Comparison of ENCODE assay signal across 11 cellular contexts in genomic region chr3:71476950-71477349, GRCh38.
"Had no signal": no experiment of that assay in that cellular context is flagged by ENCODE, and none has a peak within 500 bp of the region (broad histone marks: within the 10 kb centered on the region; RNA-seq: fewer than 3 reads in every experiment).

No MANE protein-coding gene starts in this region.

- H3K27ac ChIP-seq: epithelial cell of prostate, parathyroid adenoma, thyroid gland had no signal

- H3K27ac Mint-ChIP-seq: activated naive CD8-positive, alpha-beta T cell treated with anti-CD3 and anti-CD28 coated beads, Interleukin-2, amount 10 ng/mL, durations not matched to agents 7 days and 5 days; dendritic cell treated with granulocyte-macrophage colony-stimulating factor and Interleukin-4, amounts not matched to agents 40 ng/mL and 50 ng/mL, for 4 days had no signal

- ATAC-seq: activated CD4-positive, CD25-positive, alpha-beta regulatory T cell treated with anti-CD3 and anti-CD28 coated beads, Interleukin-2, amount 50 U/mL, for 24 hours; left lobe of liver had no signal

- H3K4me3 ChIP-seq: thyroid gland had no signal

- H3K4me3 Mint-ChIP-seq: activated naive CD8-positive, alpha-beta T cell treated with anti-CD3 and anti-CD28 coated beads, Interleukin-2, amount 10 ng/mL, durations not matched to agents 7 days and 5 days; dendritic cell treated with granulocyte-macrophage colony-stimulating factor and Interleukin-4, amounts not matched to agents 40 ng/mL and 50 ng/mL, for 4 days had no signal

- H3K4me1 ChIP-seq: parathyroid adenoma, thyroid gland had no signal

- H3K9ac ChIP-seq: parathyroid adenoma had no signal

- H3K9me3 ChIP-seq: thyroid gland had no signal

- H3K36me3 ChIP-seq: thyroid gland had no signal

- DNase-seq: activated naive CD8-positive, alpha-beta T cell treated with anti-CD3 and anti-CD28 coated beads, Interleukin-2, amount 10 ng/mL, durations not matched to agents 7 days and 5 days; anterior cingulate cortex; head of caudate nucleus; stimulated activated CD4-positive, alpha-beta T cell treated with anti-CD3 and anti-CD28 coated beads, Interleukin-1b, Interleukin-23, amount 100 ng/mL, for 48 hours; SW 1271; thyroid gland had no signal

- H3K27me3 Mint-ChIP-seq: activated naive CD8-positive, alpha-beta T cell treated with anti-CD3 and anti-CD28 coated beads, Interleukin-2, amount 10 ng/mL, durations not matched to agents 7 days and 5 days; dendritic cell treated with granulocyte-macrophage colony-stimulating factor and Interleukin-4, amounts not matched to agents 40 ng/mL and 50 ng/mL, for 4 days had no signal

- H3K27me3 ChIP-seq: thyroid gland had no signal

- H2AFZ ChIP-seq: parathyroid adenoma had no signal
